1 cellular context compared by ENCODE assay signal in the genomic region with DNA sequence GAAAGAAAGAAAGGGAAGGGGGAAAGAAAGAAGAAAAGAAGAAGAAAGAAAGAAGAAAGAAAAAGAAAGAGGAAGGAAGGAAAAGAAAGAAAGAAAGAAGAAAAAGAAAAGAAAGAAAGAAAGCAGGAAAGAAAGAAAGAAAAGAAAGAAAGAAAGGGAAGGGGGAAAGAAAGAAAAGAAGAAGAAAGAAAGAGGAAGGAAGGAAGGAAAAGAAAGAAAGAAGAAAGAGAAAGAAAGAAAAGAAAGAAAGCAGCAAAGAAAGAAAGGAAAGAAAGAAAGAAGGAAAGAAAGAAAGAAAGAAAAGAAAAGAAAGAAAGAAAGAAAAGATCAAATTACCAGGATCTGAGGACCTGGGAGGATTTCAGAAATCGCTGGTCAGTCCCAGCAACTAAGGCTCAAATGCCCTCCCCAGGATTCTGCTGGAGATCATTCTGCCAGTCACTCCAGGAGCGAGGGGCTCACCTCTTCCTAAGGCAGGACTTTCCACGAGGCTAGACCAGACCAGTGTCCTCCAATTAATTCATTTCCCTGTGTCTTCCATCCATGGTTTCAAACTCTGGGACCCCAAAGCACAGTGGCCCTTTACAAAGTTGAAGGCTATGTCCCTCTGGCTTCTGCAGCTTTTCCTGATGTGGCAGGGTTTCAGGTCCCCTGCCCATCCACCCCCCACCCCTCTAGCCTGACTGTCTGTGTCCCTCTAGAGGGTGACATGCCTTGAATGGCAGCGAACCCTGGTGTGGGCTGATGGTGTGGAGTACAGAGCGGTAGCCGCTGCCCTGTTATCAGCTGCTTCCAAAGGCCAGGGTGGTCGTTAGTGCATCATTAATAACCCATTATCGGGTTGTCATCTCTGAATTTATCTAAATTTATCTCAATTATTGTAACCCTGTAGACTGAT.
TF ChIP-seq lines count a peak whose summit lies in the region.

No MANE protein-coding gene starts in this region.

TF ChIP-seq in K562, 482 proteins besides CTCF, POLR2A, EP300 and RAD21 (continued from another document):
- peak; percentile 26; the same call in 1 of the 2 replicates for TF ChIP-seq MGA (IDR thresholded peaks at IDR 0.05)
- TF ChIP-seq ZNF644 (tag; IDR thresholded peaks at IDR 0.05; ENCODE audit: low read depth): no peak
- TF ChIP-seq SMAD1 (IDR thresholded peaks at IDR 0.05; ENCODE audit: low read depth, low read length, partially characterized antibody): no peak
- no peak for TF ChIP-seq WHSC1 (IDR thresholded peaks at IDR 0.05; ENCODE audit: low read length)
- no peak for TF ChIP-seq ZBTB34 (CRISPR knock-in tag; IDR thresholded peaks at IDR 0.05)
- TF ChIP-seq, protein P1, sequence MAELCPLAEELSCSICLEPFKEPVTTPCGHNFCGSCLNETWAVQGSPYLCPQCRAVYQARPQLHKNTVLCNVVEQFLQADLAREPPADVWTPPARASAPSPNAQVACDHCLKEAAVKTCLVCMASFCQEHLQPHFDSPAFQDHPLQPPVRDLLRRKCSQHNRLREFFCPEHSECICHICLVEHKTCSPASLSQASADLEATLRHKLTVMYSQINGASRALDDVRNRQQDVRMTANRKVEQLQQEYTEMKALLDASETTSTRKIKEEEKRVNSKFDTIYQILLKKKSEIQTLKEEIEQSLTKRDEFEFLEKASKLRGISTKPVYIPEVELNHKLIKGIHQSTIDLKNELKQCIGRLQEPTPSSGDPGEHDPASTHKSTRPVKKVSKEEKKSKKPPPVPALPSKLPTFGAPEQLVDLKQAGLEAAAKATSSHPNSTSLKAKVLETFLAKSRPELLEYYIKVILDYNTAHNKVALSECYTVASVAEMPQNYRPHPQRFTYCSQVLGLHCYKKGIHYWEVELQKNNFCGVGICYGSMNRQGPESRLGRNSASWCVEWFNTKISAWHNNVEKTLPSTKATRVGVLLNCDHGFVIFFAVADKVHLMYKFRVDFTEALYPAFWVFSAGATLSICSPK (IDR thresholded peaks at IDR 0.05; ENCODE audit: borderline replicate concordance): peak; percentile 87; the same call in 1 of the 2 replicates
- TF ChIP-seq, protein P2, sequence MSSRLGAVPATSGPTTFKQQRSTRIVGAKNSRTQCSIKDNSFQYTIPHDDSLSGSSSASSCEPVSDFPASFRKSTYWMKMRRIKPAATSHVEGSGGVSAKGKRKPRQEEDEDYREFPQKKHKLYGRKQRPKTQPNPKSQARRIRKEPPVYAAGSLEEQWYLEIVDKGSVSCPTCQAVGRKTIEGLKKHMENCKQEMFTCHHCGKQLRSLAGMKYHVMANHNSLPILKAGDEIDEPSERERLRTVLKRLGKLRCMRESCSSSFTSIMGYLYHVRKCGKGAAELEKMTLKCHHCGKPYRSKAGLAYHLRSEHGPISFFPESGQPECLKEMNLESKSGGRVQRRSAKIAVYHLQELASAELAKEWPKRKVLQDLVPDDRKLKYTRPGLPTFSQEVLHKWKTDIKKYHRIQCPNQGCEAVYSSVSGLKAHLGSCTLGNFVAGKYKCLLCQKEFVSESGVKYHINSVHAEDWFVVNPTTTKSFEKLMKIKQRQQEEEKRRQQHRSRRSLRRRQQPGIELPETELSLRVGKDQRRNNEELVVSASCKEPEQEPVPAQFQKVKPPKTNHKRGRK (tag; IDR thresholded peaks at IDR 0.05): peak; percentile 100
